In genomic region chr6:72769459-72770125, GRCh38 we compare ENCODE assay signal across 17 cellular contexts.
DNase-seq lines count a peak whose midpoint lies in the region; ATAC-seq and TF ChIP-seq lines count a peak whose summit lies in the region.
"Had no signal": no experiment of that assay in that cellular context is flagged by ENCODE, and none has a peak within 500 bp of the region (broad histone marks: within the 10 kb centered on the region; RNA-seq: fewer than 3 reads in every experiment).

No MANE protein-coding gene starts in this region.

- TF ChIP-seq CTCF in WTC11 (IDR thresholded peaks at IDR 0.05) = no peak
- TF ChIP-seq CTCF in heart right ventricle (IDR thresholded peaks at IDR 0.05) = no peak

- no peak overlapping the region for H3K4me3 Mint-ChIP-seq in WTC11
- H3K4me3 Mint-ChIP-seq: activated CD4-positive, alpha-beta T cell treated with anti-CD3 and anti-CD28 coated beads, Interleukin-2, amount 10 ng/mL, durations not matched to agents 7 days and 5 days; activated T-helper 17 cell treated with anti-CD3 and anti-CD28 coated beads, Interleukin-2, amount 50 U/mL, for 72 hours had no signal

- H3K4me1 ChIP-seq in heart right ventricle = no peaks in the 10 kb centered on the region
- H3K4me1 ChIP-seq: ascending aorta had no signal

- CTCF ChIA-PET in WTC11 (lab: Charles Lee) = no interaction called here

- H3K36me3 Mint-ChIP-seq in WTC11 = no peaks in the 10 kb centered on the region

- peak; percentile 13 for DNase-seq in NCI-H774 (lab: John Stamatoyannopoulos, UW)
- no peak for DNase-seq in islet precursor cell
- no peak for DNase-seq in WTC11 (ENCODE audit: low spot score)
- DNase-seq in GM19238 (ENCODE audit: insufficient read length, low spot score) = no peak
- no peak for DNase-seq in heart right ventricle
- DNase-seq: activated CD4-positive, alpha-beta T cell treated with anti-CD3 and anti-CD28 coated beads, Interleukin-2, amount 10 ng/mL, durations not matched to agents 7 days and 5 days; GOT3; NCI-H2107; T-helper 1 cell had no signal

- H3K36me3 ChIP-seq in heart right ventricle = no peaks in the 10 kb centered on the region
- H3K36me3 ChIP-seq: ascending aorta, neutrophil had no signal

- 79 to 90% methylated on average over 1 of the region's 1 CpG for WGBS in heart right ventricle, 2 donors

- POLR2A ChIA-PET in WTC11 (lab: Charles Lee) = no interaction called here

- no peaks in the 10 kb centered on the region for H3K4me1 Mint-ChIP-seq in WTC11
- H3K4me1 Mint-ChIP-seq: activated CD4-positive, alpha-beta T cell treated with anti-CD3 and anti-CD28 coated beads, Interleukin-2, amount 10 ng/mL, durations not matched to agents 7 days and 5 days; activated T-helper 17 cell treated with anti-CD3 and anti-CD28 coated beads, Interleukin-2, amount 50 U/mL, for 72 hours had no signal

- ATAC-seq in GM18498 (IDR thresholded peaks at IDR 0.05; ENCODE audit: unreplicated experiment) = peak; percentile 80
- ATAC-seq in GM19463 (IDR thresholded peaks at IDR 0.05; ENCODE audit: unreplicated experiment) = peak; percentile 47
- peak; percentile 72 for ATAC-seq in HG02852 (IDR thresholded peaks at IDR 0.05; ENCODE audit: unreplicated experiment)
- ATAC-seq in WTC11 = no peak
- ATAC-seq in heart right ventricle = no peak
- ATAC-seq: activated T-helper 17 cell treated with anti-CD3 and anti-CD28 coated beads, Interleukin-2, amount 50 U/mL, for 72 hours; esophagus mucosa had no signal

- intact Hi-C loops in heart right ventricle (cut with DNase I) = no loop called here

- no peak overlapping the region for H3K4me3 ChIP-seq in heart right ventricle
- H3K4me3 ChIP-seq: ascending aorta, hepatocyte had no signal

- H3K27me3 ChIP-seq in heart right ventricle = no peaks in the 10 kb centered on the region
- H3K27me3 ChIP-seq: ascending aorta, hepatocyte, neutrophil had no signal

- no peaks in the 10 kb centered on the region for H3K27me3 Mint-ChIP-seq in WTC11 (ENCODE audit: low read depth)
- H3K27me3 Mint-ChIP-seq: activated CD4-positive, alpha-beta T cell treated with anti-CD3 and anti-CD28 coated beads, Interleukin-2, amount 10 ng/mL, durations not matched to agents 7 days and 5 days; activated T-helper 17 cell treated with anti-CD3 and anti-CD28 coated beads, Interleukin-2, amount 50 U/mL, for 72 hours had no signal

- H3K27ac ChIP-seq in heart right ventricle = no peak overlapping the region
- H3K27ac ChIP-seq: ascending aorta, hepatocyte, neutrophil had no signal

- H3K27ac Mint-ChIP-seq in WTC11 = no peak overlapping the region
- H3K27ac Mint-ChIP-seq: activated CD4-positive, alpha-beta T cell treated with anti-CD3 and anti-CD28 coated beads, Interleukin-2, amount 10 ng/mL, durations not matched to agents 7 days and 5 days; activated T-helper 17 cell treated with anti-CD3 and anti-CD28 coated beads, Interleukin-2, amount 50 U/mL, for 72 hours had no signal

- H3K9me3 ChIP-seq in heart right ventricle = no peaks in the 10 kb centered on the region
- H3K9me3 ChIP-seq: ascending aorta, neutrophil had no signal

- H3K9me3 Mint-ChIP-seq in WTC11 = 0 out of 2 replicates have a peak, but pooled peaks cover 2% of the 10 kb centered on the region
- H3K9me3 Mint-ChIP-seq: activated CD4-positive, alpha-beta T cell treated with anti-CD3 and anti-CD28 coated beads, Interleukin-2, amount 10 ng/mL, durations not matched to agents 7 days and 5 days; activated T-helper 17 cell treated with anti-CD3 and anti-CD28 coated beads, Interleukin-2, amount 50 U/mL, for 72 hours had no signal

TF ChIP-seq in WTC11, 78 proteins besides CTCF, POLR2A, EP300 and RAD21 (continues in another document):
- TF ChIP-seq NR3C1 (CRISPR knock-in tag; conservative IDR thresholded peaks at IDR 0.05; ENCODE audit: low read depth) = no peak
- TF ChIP-seq NFYB (CRISPR knock-in tag; conservative IDR thresholded peaks at IDR 0.05; ENCODE audit: low read depth) = no peak
- TF ChIP-seq MAX (CRISPR knock-in tag; IDR thresholded peaks at IDR 0.05) = no peak
- no peak for TF ChIP-seq MYBL2 (CRISPR knock-in tag; IDR thresholded peaks at IDR 0.05)
- TF ChIP-seq FOXP1 (CRISPR knock-in tag; IDR thresholded peaks at IDR 0.05; ENCODE audit: borderline replicate concordance) = no peak
- no peak for TF ChIP-seq ATF3 (CRISPR knock-in tag; conservative IDR thresholded peaks at IDR 0.05)
- TF ChIP-seq CBFB (CRISPR knock-in tag; IDR thresholded peaks at IDR 0.05; ENCODE audit: low read depth) = no peak
- TF ChIP-seq ELF4 (CRISPR knock-in tag; IDR thresholded peaks at IDR 0.05; ENCODE audit: low read depth) = no peak
- no peak for TF ChIP-seq ZMAT4 (CRISPR knock-in tag; IDR thresholded peaks at IDR 0.05)
- no peak for TF ChIP-seq ATF2 (CRISPR knock-in tag; IDR thresholded peaks at IDR 0.05; ENCODE audit: borderline replicate concordance, low read depth)
- TF ChIP-seq ATF1 (CRISPR knock-in tag; IDR thresholded peaks at IDR 0.05) = no peak
- no peak for TF ChIP-seq AR (CRISPR knock-in tag; IDR thresholded peaks at IDR 0.05)
- TF ChIP-seq NR2C2 (CRISPR knock-in tag; IDR thresholded peaks at IDR 0.05) = no peak
- TF ChIP-seq TEAD4 (CRISPR knock-in tag; IDR thresholded peaks at IDR 0.05) = no peak
- TF ChIP-seq JAZF1 (CRISPR knock-in tag; IDR thresholded peaks at IDR 0.05) = no peak
- TF ChIP-seq PRDM15 (CRISPR knock-in tag; IDR thresholded peaks at IDR 0.05) = no peak

Comparison
In these comparisons a context has a peak if more than half of its experiments do, and no peak if none do; other contexts are left out.
1. ATAC-seq: peak in GM18498 (single experiment), GM19463 (single experiment) and HG02852 (single experiment); none in WTC11 (single experiment) and heart right ventricle (0 of 8).